ENCODE assay signal across 17 cellular contexts in the genomic region with DNA sequence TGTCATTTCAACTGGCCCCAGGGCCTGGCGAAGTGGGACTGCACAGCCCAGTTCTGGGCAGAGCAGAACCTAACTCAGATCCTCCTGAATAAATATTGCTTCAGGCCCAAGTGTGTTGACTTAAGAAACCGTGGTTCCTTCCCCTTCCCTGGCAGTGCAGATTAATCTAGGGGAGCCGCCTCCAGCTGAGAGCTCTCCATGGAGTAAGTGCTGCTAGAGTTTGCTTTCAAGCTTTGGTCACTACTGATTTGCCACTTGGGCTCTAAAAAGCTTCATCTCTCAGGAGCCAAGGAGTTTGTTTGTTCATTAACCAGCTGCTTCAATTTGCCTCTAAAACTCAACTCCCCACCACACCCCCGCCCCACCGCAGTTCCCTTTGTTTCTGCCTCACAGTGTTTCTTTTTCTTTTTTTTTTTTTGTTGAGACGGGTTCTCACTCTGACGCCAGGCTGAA.
DNase-seq lines count a peak whose midpoint lies in the region; ATAC-seq lines count a peak whose summit lies in the region.
"Had no signal": no experiment of that assay in that cellular context is flagged by ENCODE, and none has a peak within 500 bp of the region (broad histone marks: within the 10 kb centered on the region; RNA-seq: fewer than 3 reads in every experiment).

No MANE protein-coding gene starts in this region.

- H2BK15ac ChIP-seq in mesendoderm (replicated peaks; ENCODE audit: low read depth), result no peak overlapping the region

- H3K4me3 ChIP-seq in BLaER1 (no peak overlapping the region), HUES48 (ENCODE audit: low read depth, low read length) (no peak overlapping the region), mesendoderm (ENCODE audit: low read length) (no peak overlapping the region)
- H3K4me3 ChIP-seq: psoas muscle, vagina had no signal

- H3K4me2 ChIP-seq in BLaER1, result peak overlapping the region; percentile 21
- no peak overlapping the region for H3K4me2 ChIP-seq in mesendoderm (ENCODE audit: low read length)

- H3K36me3 ChIP-seq in BLaER1, result no peaks in the 10 kb centered on the region
- H3K36me3 ChIP-seq in HUES48 (ENCODE audit: control insufficient read depth, insufficient read depth, low read length), result no peaks in the 10 kb centered on the region
- H3K36me3 ChIP-seq in mesendoderm (ENCODE audit: control insufficient read depth, insufficient read depth, low read length), result no peaks in the 10 kb centered on the region
- H3K36me3 ChIP-seq: vagina had no signal

- WGBS in mesendoderm (ENCODE audit: extremely low coverage, insufficient coverage, low lambda C conversion rate), result no CpG with 5 or more reads among the region's 7 CpGs

- H3K27me3 ChIP-seq in BLaER1 (no peaks in the 10 kb centered on the region), HUES48 (ENCODE audit: control insufficient read depth, insufficient read depth, low read length) (no peaks in the 10 kb centered on the region), mesendoderm (ENCODE audit: insufficient read depth, low read length, poor library complexity) (no peaks in the 10 kb centered on the region)
- H3K27me3 ChIP-seq: vagina had no signal

- H3K9ac ChIP-seq in BLaER1, result no peak overlapping the region
- H3K9ac ChIP-seq in HUES48 (ENCODE audit: low read depth, low read length), result no peak overlapping the region
- H3K9ac ChIP-seq in mesendoderm (ENCODE audit: low read length), result no peak overlapping the region

- no peak overlapping the region for H2BK5ac ChIP-seq in mesendoderm (ENCODE audit: low read length)

- no peak overlapping the region for H4K8ac ChIP-seq in mesendoderm (ENCODE audit: low read depth, low read length)

- ATAC-seq in GM21528 (IDR thresholded peaks at IDR 0.05; ENCODE audit: low FRiP score, unreplicated experiment) (no peak), HG02798 (IDR thresholded peaks at IDR 0.05; ENCODE audit: poor library complexity, unreplicated experiment) (no peak), GM19351 (IDR thresholded peaks at IDR 0.05; ENCODE audit: unreplicated experiment) (no peak)
- ATAC-seq: activated T-cell treated with anti-CD3 and anti-CD28 coated beads, Interleukin-2, amount 50 U/mL, for 4 hours; psoas muscle had no signal

- H3K79me2 ChIP-seq in mesendoderm (ENCODE audit: control insufficient read depth, insufficient read depth, low read length), result no peaks in the 10 kb centered on the region

- H3K56ac ChIP-seq in mesendoderm (ENCODE audit: low read length), result peak overlapping the region; percentile 56

- H3K27ac ChIP-seq in BLaER1 (peak overlapping the region; percentile 8; the same call in 1 of the 2 replicates), HUES48 (ENCODE audit: low read depth, low read length) (peak overlapping the region; percentile 27), mesendoderm (ENCODE audit: low read depth, low read length) (no peak overlapping the region)
- H3K27ac ChIP-seq: psoas muscle, vagina had no signal

- no peaks in the 10 kb centered on the region for H4K20me1 ChIP-seq in BLaER1

- H3K23ac ChIP-seq in mesendoderm (ENCODE audit: low read length), result no peak overlapping the region

- no peaks in the 10 kb centered on the region for H3K79me1 ChIP-seq in mesendoderm (ENCODE audit: low read length)

- no peak overlapping the region for H3K18ac ChIP-seq in mesendoderm (ENCODE audit: low read length)

- peak; percentile 21 for DNase-seq in astrocyte of the hippocampus (ENCODE audit: low read depth, low spot score)
- DNase-seq in mesendoderm, result no peak
- no peak for DNase-seq in HK-2 (ENCODE audit: unreplicated experiment)
- DNase-seq: activated CD4-positive, alpha-beta T cell treated with anti-CD3 and anti-CD28 coated beads, Interleukin-2, amount 10 ng/mL, durations not matched to agents 24 days and 14 days; activated T-cell treated with anti-CD3 and anti-CD28 coated beads, Interleukin-2, amount 50 U/mL, for 4 hours; dermis blood vessel endothelial cell; DMS153; Kasumi-1; psoas muscle; RPMI8226; stimulated activated CD4-positive, alpha-beta T cell treated with anti-CD3 and anti-CD28 coated beads, Interleukin-1b, Interleukin-23, amount 100 ng/mL, for 48 hours had no signal

- H3K4me1 ChIP-seq in BLaER1 (peaks cover 88% of the 10 kb centered on the region), HUES48 (ENCODE audit: control insufficient read depth, insufficient read depth, low read length) (peaks cover 4% of the 10 kb centered on the region; the same call in 1 of the 2 replicates), mesendoderm (ENCODE audit: control insufficient read depth, low read depth, low read length) (no peaks in the 10 kb centered on the region)
- H3K4me1 ChIP-seq: psoas muscle, vagina had no signal

- H4K5ac ChIP-seq in mesendoderm (ENCODE audit: low read length), result no peak overlapping the region

- H3K4ac ChIP-seq in mesendoderm (ENCODE audit: low read depth, low read length), result no peak overlapping the region

- H2AK5ac ChIP-seq in mesendoderm (ENCODE audit: low read length), result no peak overlapping the region

- H3K9me3 ChIP-seq in BLaER1 (peaks cover 7% of the 10 kb centered on the region; the same call in 1 of the 2 replicates), HUES48 (ENCODE audit: control insufficient read depth, insufficient read depth, low read length) (no peaks in the 10 kb centered on the region)
- H3K9me3 ChIP-seq: psoas muscle, vagina had no signal

- H2BK120ac ChIP-seq in mesendoderm (ENCODE audit: low read depth, low read length), result no peak overlapping the region
